8 cellular contexts compared by ENCODE assay signal in the genomic region with DNA sequence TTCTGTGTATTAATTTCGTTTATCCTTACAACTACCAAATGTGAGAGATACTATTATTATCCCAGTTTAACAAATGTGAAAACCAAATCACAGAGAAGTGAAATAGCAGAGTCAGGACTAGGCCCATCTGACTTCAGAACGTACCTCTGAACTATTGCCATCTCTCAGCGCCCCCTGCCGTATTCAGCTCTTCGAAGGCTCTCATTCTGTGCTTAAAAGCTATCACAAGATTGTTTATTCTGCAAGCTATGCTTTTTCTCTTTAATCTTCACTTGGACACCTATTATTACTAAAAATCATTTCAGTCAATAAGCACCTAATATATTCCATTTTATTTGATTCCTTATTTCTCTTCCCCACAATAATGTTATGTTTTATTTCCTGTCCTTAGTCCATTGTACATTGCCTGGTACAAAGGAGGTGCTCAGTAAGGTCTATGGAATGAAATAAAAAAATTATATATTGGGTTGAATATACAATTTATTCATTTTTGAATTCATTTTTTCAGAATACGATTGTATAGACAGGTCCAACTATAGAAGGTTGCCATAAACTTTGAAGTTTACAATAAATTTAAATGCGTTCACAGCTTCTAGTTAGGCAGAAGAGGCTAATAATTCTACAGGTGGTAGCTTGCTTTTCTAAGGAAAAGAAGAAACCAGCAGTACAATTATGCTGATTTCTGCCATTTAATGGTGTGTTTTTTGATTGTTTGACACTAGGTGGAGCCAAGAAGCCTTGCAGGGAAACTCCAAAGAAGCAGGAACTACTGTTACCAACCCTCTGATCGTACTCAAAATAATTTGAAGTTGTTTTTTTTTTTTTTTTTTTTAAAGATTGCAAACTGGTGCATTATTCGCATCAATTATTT.
DNase-seq lines count a peak whose midpoint lies in the region; ATAC-seq and TF ChIP-seq lines count a peak whose summit lies in the region.

No MANE protein-coding gene starts in this region.

- peak overlapping the region; percentile 62 for H3K4me2 ChIP-seq in Loucy (ENCODE audit: low read depth, low read length, poor library complexity, severe bottlenecking)
- H3K4me2 ChIP-seq in parathyroid adenoma (ENCODE audit: low read length), result no peak overlapping the region

- H4K20me1 ChIP-seq in Loucy (ENCODE audit: insufficient read depth, low read length, poor library complexity, severe bottlenecking), result no peaks in the 10 kb centered on the region

- ATAC-seq in GM19035 (IDR thresholded peaks at IDR 0.05; ENCODE audit: unreplicated experiment), result peak; percentile 51
- peak; percentile 62 for ATAC-seq in esophagus mucosa
- ATAC-seq in GM21786 (IDR thresholded peaks at IDR 0.05; ENCODE audit: unreplicated experiment), result no peak
- no peak for ATAC-seq in HG03039 (IDR thresholded peaks at IDR 0.05; ENCODE audit: unreplicated experiment)

- peak; percentile 67 for DNase-seq in DMS 273 (lab: John Stamatoyannopoulos, UW; ENCODE audit: unreplicated experiment)
- DNase-seq in SK-N-MC (ENCODE audit: low read depth, low spot score), result peak; percentile 48

- H3K27ac ChIP-seq in SK-N-MC, result no peak overlapping the region
- H3K27ac ChIP-seq in parathyroid adenoma, result no peak overlapping the region

- no peaks in the 10 kb centered on the region for H3K9me2 ChIP-seq in Loucy (replicated peaks; ENCODE audit: low read depth, low read length)

- peak overlapping the region; percentile 43 for H3K4me3 ChIP-seq in Loucy (ENCODE audit: low read length, poor library complexity, severe bottlenecking)
- H3K4me3 ChIP-seq in SK-N-MC, result peak overlapping the region; percentile 5; the same call in 1 of the 2 replicates
- no peak overlapping the region for H3K4me3 ChIP-seq in parathyroid adenoma (ENCODE audit: low read depth, low read length)

- H3K79me2 ChIP-seq in Loucy (ENCODE audit: insufficient read depth, low read length) (no peaks in the 10 kb centered on the region), parathyroid adenoma (no peaks in the 10 kb centered on the region)

- peak overlapping the region; percentile 81 for H2AFZ ChIP-seq in Loucy (ENCODE audit: low read length)
- no peak overlapping the region for H2AFZ ChIP-seq in parathyroid adenoma

- H3F3A ChIP-seq in Loucy (ENCODE audit: low read depth), result no peaks in the 10 kb centered on the region

- H3K4me1 ChIP-seq in Loucy (ENCODE audit: insufficient read depth, low read length, poor library complexity, severe bottlenecking), result peaks cover 3% of the 10 kb centered on the region
- H3K4me1 ChIP-seq in parathyroid adenoma, result no peaks in the 10 kb centered on the region

- peak overlapping the region; percentile 46 for H3K9ac ChIP-seq in Loucy (ENCODE audit: low read depth, low read length, poor library complexity, severe bottlenecking)
- H3K9ac ChIP-seq in SK-N-MC (ENCODE audit: insufficient read length), result no peak overlapping the region
- H3K9ac ChIP-seq in parathyroid adenoma, result no peak overlapping the region

- TF ChIP-seq CTCF in Loucy (conservative IDR thresholded peaks at IDR 0.05; ENCODE audit: low read length) (peak; percentile 49), parathyroid adenoma (IDR thresholded peaks at IDR 0.05) (peak; percentile 13)

- H3K27me3 ChIP-seq in Loucy (ENCODE audit: insufficient read depth, low read length, poor library complexity, severe bottlenecking), result no peaks in the 10 kb centered on the region
- H3K27me3 ChIP-seq in parathyroid adenoma (ENCODE audit: control insufficient read depth, insufficient read depth, low read length), result no peaks in the 10 kb centered on the region

- no peaks in the 10 kb centered on the region for H3K9me3 ChIP-seq in Loucy (ENCODE audit: insufficient read depth, low read depth, low read length)
- H3K9me3 ChIP-seq in SK-N-MC (ENCODE audit: low read depth, low read length), result no peaks in the 10 kb centered on the region
- H3K9me3 ChIP-seq in parathyroid adenoma (ENCODE audit: control insufficient read depth, low read length), result no peaks in the 10 kb centered on the region

- H3K36me3 ChIP-seq in Loucy (ENCODE audit: insufficient read depth, low read length) (no peaks in the 10 kb centered on the region), SK-N-MC (ENCODE audit: insufficient read depth, low read length) (no peaks in the 10 kb centered on the region), parathyroid adenoma (ENCODE audit: control insufficient read depth, insufficient read depth, low read length) (no peaks in the 10 kb centered on the region)

Comparison
In these comparisons a context has a peak if more than half of its experiments do, and no peak if none do; other contexts are left out.
1. ATAC-seq: peak in GM19035 (single experiment) and esophagus mucosa (single experiment); none in GM21786 (single experiment) and HG03039 (single experiment).